In genomic region chr17:81136366-81136765, GRCh38 we compare ENCODE assay signal across 33 cellular contexts. TPM values are rescaled to one million over a fixed set of nuclear protein-coding genes. Genes with fewer than 3 reads are reported as not detected.
"Had no signal": no experiment of that assay in that cellular context is flagged by ENCODE, and none has a peak within 500 bp of the region (broad histone marks: within the 10 kb centered on the region; RNA-seq: fewer than 3 reads in every experiment).

No MANE protein-coding gene starts in this region.

- H3K9me3 Mint-ChIP-seq: activated T-cell treated with anti-CD3 and anti-CD28 coated beads, Interleukin-2, amount 50 U/mL, for 24 hours; central memory CD8-positive, alpha-beta T cell had no signal

- H3K4me1 Mint-ChIP-seq: activated B cell treated with CpG ODN at 0.5 μM for 24 hours; central memory CD8-positive, alpha-beta T cell had no signal

- H3K27me3 ChIP-seq: brain microvascular endothelial cell had no signal

- H3K27me3 Mint-ChIP-seq: activated B cell treated with CpG ODN at 0.5 μM for 24 hours; activated CD8-positive, alpha-beta T cell treated with anti-CD3 and anti-CD28 coated beads for 36 hours; activated T-cell treated with anti-CD3 and anti-CD28 coated beads, Interleukin-2, amount 50 U/mL, for 24 hours had no signal

- H3K27ac ChIP-seq: brain microvascular endothelial cell, PC-9, RWPE1, VCaP had no signal

- H3K36me3 ChIP-seq: brain microvascular endothelial cell had no signal

- H3K4me3 Mint-ChIP-seq: activated B cell treated with CpG ODN at 0.5 μM for 24 hours; activated CD8-positive, alpha-beta T cell treated with anti-CD3 and anti-CD28 coated beads for 36 hours; activated naive CD4-positive, alpha-beta T cell treated with anti-CD3 and anti-CD28 coated beads for 36 hours; activated T-cell treated with anti-CD3 and anti-CD28 coated beads, Interleukin-2, amount 50 U/mL, for 24 hours; central memory CD8-positive, alpha-beta T cell had no signal

- H3K4me3 ChIP-seq: PC-9 had no signal

- FAIRE-seq: RCC 7860 had no signal

- ATAC-seq: activated CD8-positive, alpha-beta T cell treated with anti-CD3 and anti-CD28 coated beads for 36 hours; activated naive CD4-positive, alpha-beta T cell treated with anti-CD3 and anti-CD28 coated beads, Interleukin-2, amount 50 U/mL, for 72 hours; Right ventricle myocardium inferior had no signal

- DNase-seq: activated B cell treated with CpG ODN at 0.5 μM for 24 hours; activated CD4-positive, alpha-beta T cell treated with anti-CD3 and anti-CD28 coated beads for 1 hour; activated CD4-positive, alpha-beta T cell treated with anti-CD3 and anti-CD28 coated beads for 48 hours; activated CD4-positive, alpha-beta T cell treated with anti-CD3 and anti-CD28 coated beads, Interleukin-2, amount 50 U/mL, for 4 hours; activated CD8-positive, alpha-beta T cell treated with anti-CD3 and anti-CD28 coated beads for 36 hours; activated gamma-delta T cell; activated naive CD4-positive, alpha-beta T cell treated with anti-CD3 and anti-CD28 coated beads for 36 hours; activated T-cell treated with anti-CD3 and anti-CD28 coated beads, Interleukin-2, amount 50 U/mL, for 24 hours; aorta; brain microvascular endothelial cell; MM.1S; MV-4-11; NCI-H187 treated with DMSO at 0.1 percent for 48 hours; NCI-H2227 treated with DMSO at 0.1 percent for 48 hours; NCI-H526 treated with DMSO at 0.1 percent for 48 hours; PC-9; SIG-M5; SW 1271; T-helper 1 cell; T-helper 2 cell; T-helper 9 cell had no signal

- H3K27ac Mint-ChIP-seq: activated B cell treated with CpG ODN at 0.5 μM for 24 hours; activated CD8-positive, alpha-beta T cell treated with anti-CD3 and anti-CD28 coated beads for 36 hours; activated naive CD4-positive, alpha-beta T cell treated with anti-CD3 and anti-CD28 coated beads for 36 hours; activated naive CD4-positive, alpha-beta T cell treated with anti-CD3 and anti-CD28 coated beads, Interleukin-2, amount 50 U/mL, for 72 hours; activated T-cell treated with anti-CD3 and anti-CD28 coated beads, Interleukin-2, amount 50 U/mL, for 24 hours; activated T-helper 2 cell treated with anti-CD3 and anti-CD28 coated beads, Interferon-gamma antibody, Interleukin-2, Interleukin-4, amounts not matched to agents 10 μg/mL and 5 μg/mL and 100 μg/mL, durations not matched to agents 14 hours and 24 hours and 36 hours had no signal

RNA-seq across cellular contexts. Expression of gene PVALEF, which starts 28.9 kb away (rescaled TPM):
- total RNA-seq: activated B cell treated with CpG ODN at 0.5 μM for 24 hours; activated CD8-positive, alpha-beta memory T cell treated with anti-CD3 and anti-CD28 coated beads for 36 hours; activated CD8-positive, alpha-beta T cell treated with anti-CD3 and anti-CD28 coated beads for 36 hours; activated naive CD4-positive, alpha-beta T cell treated with anti-CD3 and anti-CD28 coated beads for 36 hours; activated naive CD4-positive, alpha-beta T cell treated with anti-CD3 and anti-CD28 coated beads, Interleukin-2, amount 50 U/mL, for 72 hours; activated T-helper 2 cell treated with anti-CD3 and anti-CD28 coated beads, Interferon-gamma antibody, Interleukin-2, Interleukin-4, amounts not matched to agents 10 μg/mL and 5 μg/mL and 100 μg/mL, durations not matched to agents 14 hours and 24 hours and 36 hours; aorta; chondrocyte; LHCN-M2; OCI-LY7; PC-9; Right ventricle myocardium inferior; SK-MEL-5 had no signal
- polyA plus RNA-seq: aorta had no signal
